ENCODE assay signal across 1 cellular context in genomic region chr22:30404307-30404706, GRCh38.
TF ChIP-seq lines count a peak whose summit lies in the region.

No MANE protein-coding gene starts in this region.

TF ChIP-seq in HepG2, 621 proteins besides CTCF, POLR2A, EP300 and RAD21 (continued from another document):
- TF ChIP-seq PITX1 (CRISPR knock-in tag; IDR thresholded peaks at IDR 0.05) (peak; percentile 66; the same call in 1 of the 2 replicates), MAFK (conservative IDR thresholded peaks at IDR 0.05 in 1 of 2, IDR thresholded peaks at IDR 0.05 in 1 of 2; ENCODE audit: low read length in 2 of 2) (peak; percentile 84 to 90), SP5 (CRISPR knock-in tag; IDR thresholded peaks at IDR 0.05; ENCODE audit: borderline replicate concordance, low read depth) (peak; percentile 93), SRSF1 (optimal IDR thresholded peaks at IDR 0.05; ENCODE audit: low read depth, low read length) (no peak), SIX1 (CRISPR knock-in tag; IDR thresholded peaks at IDR 0.05; ENCODE audit: borderline replicate concordance) (peak; percentile 87), SALL1 (CRISPR knock-in tag; IDR thresholded peaks at IDR 0.05) (peak; percentile 78), RCOR2 (CRISPR knock-in tag; IDR thresholded peaks at IDR 0.05) (peak; percentile 45; the same call in 1 of the 2 replicates), NR2F6 (IDR thresholded peaks at IDR 0.05) (peak; percentile 69; the same call in 1 of the 2 replicates), NR2F6 (CRISPR knock-in tag; IDR thresholded peaks at IDR 0.05) (peak; percentile 74), ZNF460 (CRISPR knock-in tag; IDR thresholded peaks at IDR 0.05; ENCODE audit: borderline replicate concordance) (no peak), HDAC1 (CRISPR knock-in tag; IDR thresholded peaks at IDR 0.05) (peak; percentile 50; the same call in 1 of the 2 replicates), NCOR1 (IDR thresholded peaks at IDR 0.05; ENCODE audit: borderline replicate concordance, low read length) (peak; percentile 46; the same call in 1 of the 2 replicates), STAT5B (CRISPR knock-in tag; IDR thresholded peaks at IDR 0.05) (no peak), ZNF205 (CRISPR knock-in tag; IDR thresholded peaks at IDR 0.05) (peak; percentile 42; the same call in 1 of the 2 replicates), HNF4A (CRISPR knock-in tag; IDR thresholded peaks at IDR 0.05) (peak; percentile 91), ZNF724P (CRISPR knock-in tag; IDR thresholded peaks at IDR 0.05; ENCODE audit: borderline replicate concordance) (no peak), PATZ1 (CRISPR knock-in tag; IDR thresholded peaks at IDR 0.05) (0 out of 2 replicates have a peak, but pooled peaks have one; percentile 26), TBX2 (CRISPR knock-in tag; IDR thresholded peaks at IDR 0.05; ENCODE audit: borderline replicate concordance) (0 out of 2 replicates have a peak, but pooled peaks have one; percentile 25), GATAD2A (CRISPR knock-in tag; IDR thresholded peaks at IDR 0.05) (peak; percentile 60; the same call in 1 of the 2 replicates), ZNF790 (CRISPR knock-in tag; IDR thresholded peaks at IDR 0.05; ENCODE audit: borderline replicate concordance) (no peak), ZNF331 (CRISPR knock-in tag; IDR thresholded peaks at IDR 0.05) (peak; percentile 61; the same call in 1 of the 2 replicates), FOXP1 (IDR thresholded peaks at IDR 0.05) (no peak), FOXP1 (CRISPR knock-in tag; IDR thresholded peaks at IDR 0.05) (peak; percentile 24; the same call in 1 of the 2 replicates), ZEB1 (IDR thresholded peaks at IDR 0.05; ENCODE audit: insufficient replicate concordance, low read depth) (peak; percentile 27)
- TF ChIP-seq, protein P1, sequence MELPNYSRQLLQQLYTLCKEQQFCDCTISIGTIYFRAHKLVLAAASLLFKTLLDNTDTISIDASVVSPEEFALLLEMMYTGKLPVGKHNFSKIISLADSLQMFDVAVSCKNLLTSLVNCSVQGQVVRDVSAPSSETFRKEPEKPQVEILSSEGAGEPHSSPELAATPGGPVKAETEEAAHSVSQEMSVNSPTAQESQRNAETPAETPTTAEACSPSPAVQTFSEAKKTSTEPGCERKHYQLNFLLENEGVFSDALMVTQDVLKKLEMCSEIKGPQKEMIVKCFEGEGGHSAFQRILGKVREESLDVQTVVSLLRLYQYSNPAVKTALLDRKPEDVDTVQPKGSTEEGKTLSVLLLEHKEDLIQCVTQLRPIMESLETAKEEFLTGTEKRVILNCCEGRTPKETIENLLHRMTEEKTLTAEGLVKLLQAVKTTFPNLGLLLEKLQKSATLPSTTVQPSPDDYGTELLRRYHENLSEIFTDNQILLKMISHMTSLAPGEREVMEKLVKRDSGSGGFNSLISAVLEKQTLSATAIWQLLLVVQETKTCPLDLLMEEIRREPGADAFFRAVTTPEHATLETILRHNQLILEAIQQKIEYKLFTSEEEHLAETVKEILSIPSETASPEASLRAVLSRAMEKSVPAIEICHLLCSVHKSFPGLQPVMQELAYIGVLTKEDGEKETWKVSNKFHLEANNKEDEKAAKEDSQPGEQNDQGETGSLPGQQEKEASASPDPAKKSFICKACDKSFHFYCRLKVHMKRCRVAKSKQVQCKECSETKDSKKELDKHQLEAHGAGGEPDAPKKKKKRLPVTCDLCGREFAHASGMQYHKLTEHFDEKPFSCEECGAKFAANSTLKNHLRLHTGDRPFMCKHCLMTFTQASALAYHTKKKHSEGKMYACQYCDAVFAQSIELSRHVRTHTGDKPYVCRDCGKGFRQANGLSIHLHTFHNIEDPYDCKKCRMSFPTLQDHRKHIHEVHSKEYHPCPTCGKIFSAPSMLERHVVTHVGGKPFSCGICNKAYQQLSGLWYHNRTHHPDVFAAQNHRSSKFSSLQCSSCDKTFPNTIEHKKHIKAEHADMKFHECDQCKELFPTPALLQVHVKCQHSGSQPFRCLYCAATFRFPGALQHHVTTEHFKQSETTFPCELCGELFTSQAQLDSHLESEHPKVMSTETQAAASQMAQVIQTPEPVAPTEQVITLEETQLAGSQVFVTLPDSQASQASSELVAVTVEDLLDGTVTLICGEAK (IDR thresholded peaks at IDR 0.05), result no peak
- TF ChIP-seq, protein P1 (CRISPR knock-in tag; IDR thresholded peaks at IDR 0.05), result no peak
- TF ChIP-seq, protein P2, sequence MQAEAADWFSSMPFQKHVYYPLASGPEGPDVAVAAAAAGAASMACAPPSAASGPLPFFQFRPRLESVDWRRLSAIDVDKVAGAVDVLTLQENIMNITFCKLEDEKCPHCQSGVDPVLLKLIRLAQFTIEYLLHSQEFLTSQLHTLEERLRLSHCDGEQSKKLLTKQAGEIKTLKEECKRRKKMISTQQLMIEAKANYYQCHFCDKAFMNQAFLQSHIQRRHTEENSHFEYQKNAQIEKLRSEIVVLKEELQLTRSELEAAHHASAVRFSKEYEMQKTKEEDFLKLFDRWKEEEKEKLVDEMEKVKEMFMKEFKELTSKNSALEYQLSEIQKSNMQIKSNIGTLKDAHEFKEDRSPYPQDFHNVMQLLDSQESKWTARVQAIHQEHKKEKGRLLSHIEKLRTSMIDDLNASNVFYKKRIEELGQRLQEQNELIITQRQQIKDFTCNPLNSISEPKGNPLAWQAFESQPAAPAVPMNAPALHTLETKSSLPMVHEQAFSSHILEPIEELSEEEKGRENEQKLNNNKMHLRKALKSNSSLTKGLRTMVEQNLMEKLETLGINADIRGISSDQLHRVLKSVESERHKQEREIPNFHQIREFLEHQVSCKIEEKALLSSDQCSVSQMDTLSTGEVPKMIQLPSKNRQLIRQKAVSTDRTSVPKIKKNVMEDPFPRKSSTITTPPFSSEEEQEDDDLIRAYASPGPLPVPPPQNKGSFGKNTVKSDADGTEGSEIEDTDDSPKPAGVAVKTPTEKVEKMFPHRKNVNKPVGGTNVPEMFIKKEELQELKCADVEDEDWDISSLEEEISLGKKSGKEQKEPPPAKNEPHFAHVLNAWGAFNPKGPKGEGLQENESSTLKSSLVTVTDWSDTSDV (CRISPR knock-in tag; IDR thresholded peaks at IDR 0.05), result no peak
